2 cellular contexts compared by ENCODE assay signal in genomic region chr3:59733041-59733809, GRCh38.
TF ChIP-seq lines count a peak whose summit lies in the region.

No MANE protein-coding gene starts in this region.

TF ChIP-seq in H1, 55 proteins besides CTCF, POLR2A, EP300 and RAD21:
- TF ChIP-seq CREB1 (IDR thresholded peaks at IDR 0.05) = no peak
- no peak for TF ChIP-seq HDAC6 (IDR thresholded peaks at IDR 0.05; ENCODE audit: low read depth, low read length)
- TF ChIP-seq E2F6 (IDR thresholded peaks at IDR 0.05) = no peak
- TF ChIP-seq MAFK (IDR thresholded peaks at IDR 0.05; ENCODE audit: low read depth, low read length) = no peak
- TF ChIP-seq SIRT6 (IDR thresholded peaks at IDR 0.05; ENCODE audit: low read length) = no peak
- no peak for TF ChIP-seq NRF1 (IDR thresholded peaks at IDR 0.05; ENCODE audit: low read depth, low read length)
- TF ChIP-seq BRCA1 (IDR thresholded peaks at IDR 0.05; ENCODE audit: low read depth, low read length) = no peak
- TF ChIP-seq RXRA (IDR thresholded peaks at IDR 0.05; ENCODE audit: insufficient read depth, low read depth, low read length) = no peak
- TF ChIP-seq CHD7 (IDR thresholded peaks at IDR 0.05; ENCODE audit: insufficient replicate concordance, low read length) = no peak
- no peak for TF ChIP-seq CEBPB (IDR thresholded peaks at IDR 0.05; ENCODE audit: low read depth, low read length)
- no peak for TF ChIP-seq RBBP5 (IDR thresholded peaks at IDR 0.05; ENCODE audit: borderline replicate concordance, low read depth, low read length)
- TF ChIP-seq NANOG (IDR thresholded peaks at IDR 0.05; ENCODE audit: insufficient read depth, low read depth, low read length, poor library complexity, severe bottlenecking) = no peak
- no peak for TF ChIP-seq KDM5A (IDR thresholded peaks at IDR 0.05; ENCODE audit: low read length)
- no peak for TF ChIP-seq POU5F1 (IDR thresholded peaks at IDR 0.05; ENCODE audit: low read depth, low read length)
TF ChIP-seq in H1: peak in this region for 0.

TF ChIP-seq in HepG2, 621 proteins besides CTCF, POLR2A, EP300 and RAD21:
- TF ChIP-seq BCL3 (CRISPR knock-in tag; IDR thresholded peaks at IDR 0.05) (no peak), HNRNPL (IDR thresholded peaks at IDR 0.05; ENCODE audit: low read depth, low read length) (no peak), ZSCAN12 (CRISPR knock-in tag; IDR thresholded peaks at IDR 0.05) (no peak), CCAR2 (optimal IDR thresholded peaks at IDR 0.05; ENCODE audit: low read depth, low read length) (no peak), ZNF362 (CRISPR knock-in tag; IDR thresholded peaks at IDR 0.05; ENCODE audit: borderline replicate concordance) (no peak), PAX8 (CRISPR knock-in tag; IDR thresholded peaks at IDR 0.05; ENCODE audit: borderline replicate concordance) (no peak), YY1 (IDR thresholded peaks at IDR 0.05; ENCODE audit: insufficient read depth, insufficient replicate concordance, low read depth, low read length) (no peak)
